In the genomic region with DNA sequence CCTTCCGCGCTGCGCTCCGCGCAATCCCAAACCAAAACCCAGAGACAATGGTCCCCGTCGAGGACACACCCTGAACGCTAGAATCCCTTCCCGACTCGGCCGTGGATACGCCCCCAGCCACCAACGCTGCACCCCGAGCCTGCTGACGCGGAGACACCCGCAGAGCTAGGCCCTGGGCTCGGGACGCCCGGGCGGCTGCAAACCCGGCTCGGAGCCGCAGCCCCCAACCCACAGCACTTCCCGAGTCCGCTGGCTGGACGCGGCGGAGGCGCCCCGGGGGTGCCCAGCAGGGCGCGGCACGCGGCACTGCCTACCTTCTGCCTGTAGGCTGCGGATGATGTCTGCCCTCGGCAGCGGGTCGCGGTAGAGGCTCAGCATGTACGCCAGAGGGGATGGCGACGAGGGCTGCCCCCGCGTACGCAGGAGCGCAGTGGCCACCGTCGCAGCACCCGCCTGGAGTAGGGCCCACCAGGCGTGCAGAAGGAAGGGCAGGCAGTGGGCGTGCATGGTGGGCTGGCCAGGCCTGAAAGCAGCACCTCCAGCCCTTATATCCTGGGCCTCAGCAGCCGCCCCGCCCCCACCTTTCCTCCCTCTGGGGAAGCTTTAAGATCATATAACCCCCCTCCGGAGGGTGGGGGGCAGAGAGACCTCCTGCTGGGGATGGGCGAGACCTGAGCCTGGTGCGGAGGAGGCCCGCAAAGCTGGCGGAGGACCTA, we compare ENCODE assay signal across 9 cellular contexts. TPM values are rescaled to one million over a fixed set of nuclear protein-coding genes. Genes with fewer than 3 reads are reported as not detected.
DNase-seq lines count a peak whose midpoint lies in the region; ATAC-seq and TF ChIP-seq lines count a peak whose summit lies in the region.
"Had no signal": no experiment of that assay in that cellular context is flagged by ENCODE, and none has a peak within 500 bp of the region (broad histone marks: within the 10 kb centered on the region; RNA-seq: fewer than 3 reads in every experiment).

Gene NODAL, minus strand, starts transcription at position 521 of the 716 bp plus-strand sequence. Its CDS starts 14 bp downstream, at position 507.

- H3K9me3 ChIP-seq in Caco-2 (no peaks in the 10 kb centered on the region), esophagus muscularis mucosa (no peaks in the 10 kb centered on the region), neural progenitor cell (ENCODE audit: low read depth) (no peaks in the 10 kb centered on the region)

- no peaks in the 10 kb centered on the region for H3K79me2 ChIP-seq in neural progenitor cell (ENCODE audit: low read depth)

- ATAC-seq in WTC11 (peak; percentile 5), GM18505 (IDR thresholded peaks at IDR 0.05; ENCODE audit: unreplicated experiment) (no peak), HG03378 (IDR thresholded peaks at IDR 0.05; ENCODE audit: unreplicated experiment) (no peak)

- H3K4me3 Mint-ChIP-seq in Caco-2 (ENCODE audit: unreplicated experiment) (peak within 1 kb of the TSS; percentile 12), WTC11 (peak within 1 kb of the TSS; percentile 77), neural progenitor cell (peak within 1 kb of the TSS; percentile 70)

- peaks cover 22% of the 10 kb centered on the region for H3K36me3 Mint-ChIP-seq in Caco-2 (ENCODE audit: insufficient read depth, unreplicated experiment)
- H3K36me3 Mint-ChIP-seq in WTC11: peaks cover 6% of the 10 kb centered on the region
- peaks cover 3% of the 10 kb centered on the region for H3K36me3 Mint-ChIP-seq in neural progenitor cell

- no peaks in the 10 kb centered on the region for H3K9me3 Mint-ChIP-seq in Caco-2 (ENCODE audit: unreplicated experiment)
- no peaks in the 10 kb centered on the region for H3K9me3 Mint-ChIP-seq in WTC11
- H3K9me3 Mint-ChIP-seq in neural progenitor cell: no peaks in the 10 kb centered on the region

- 2% methylated on average over 10 of the region's 59 CpGs for WGBS in esophagus muscularis mucosa

- no peak for TF ChIP-seq CTCF in Caco-2 (IDR thresholded peaks at IDR 0.05; ENCODE audit: insufficient read depth in 1 of 2, low read depth in 1 of 2, low read length in 1 of 2, severe bottlenecking in 1 of 2, unreplicated experiment in 1 of 2)
- TF ChIP-seq CTCF in WTC11 (IDR thresholded peaks at IDR 0.05): no peak
- TF ChIP-seq CTCF in esophagus muscularis mucosa (IDR thresholded peaks at IDR 0.05): no peak
- TF ChIP-seq CTCF in neural progenitor cell (IDR thresholded peaks at IDR 0.05): no peak

- H3K4me1 ChIP-seq in Caco-2 (peaks cover 48% of the 10 kb centered on the region), esophagus muscularis mucosa (peaks cover 21 to 34% (median 32%) of the 10 kb centered on the region in 4 donors), neural progenitor cell (peaks cover 12% of the 10 kb centered on the region)

- H3K27ac ChIP-seq in esophagus muscularis mucosa (replicated peaks in 1 of 4) (no peak within 1 kb of the TSS), neural progenitor cell (no peak within 1 kb of the TSS)

- peak within 1 kb of the TSS; percentile 68 for H3K4me2 ChIP-seq in neural progenitor cell

- H3K9ac ChIP-seq in neural progenitor cell: no peak within 1 kb of the TSS

- TF ChIP-seq POLR2A in esophagus muscularis mucosa (IDR thresholded peaks at IDR 0.05; ENCODE audit: low read depth) (no peak), GM18505 (IDR thresholded peaks at IDR 0.05; ENCODE audit: borderline replicate concordance, extremely low read depth, insufficient read depth, insufficient read length) (no peak)

- H4K20me1 ChIP-seq in neural progenitor cell (ENCODE audit: low read depth): peaks cover 38% of the 10 kb centered on the region

- H3K4me3 ChIP-seq in Caco-2 (ENCODE audit: low read depth, low read length) (no peak within 1 kb of the TSS), esophagus muscularis mucosa (peak within 1 kb of the TSS; percentile 36 to 46 (median 38)), neural progenitor cell (peak within 1 kb of the TSS; percentile 37)

- peak within 1 kb of the TSS; percentile 74 for H3K27ac Mint-ChIP-seq in Caco-2 (ENCODE audit: unreplicated experiment)
- H3K27ac Mint-ChIP-seq in WTC11: peak within 1 kb of the TSS; percentile 95
- no peak within 1 kb of the TSS for H3K27ac Mint-ChIP-seq in neural progenitor cell

- intact Hi-C loops in Caco-2 (cut with micrococcal nuclease; ENCODE audit: unreplicated experiment) (no loop called here), esophagus muscularis mucosa (cut with DNase I) (no loop called here)

- H3F3A ChIP-seq in neural progenitor cell (ENCODE audit: low read depth): peaks cover 16% of the 10 kb centered on the region

- peaks cover 34% of the 10 kb centered on the region for H3K4me1 Mint-ChIP-seq in Caco-2 (ENCODE audit: low read depth, unreplicated experiment)
- peaks cover 72% of the 10 kb centered on the region for H3K4me1 Mint-ChIP-seq in WTC11
- H3K4me1 Mint-ChIP-seq in neural progenitor cell: peaks cover 13% of the 10 kb centered on the region

- DNase-seq in Caco-2 (no peak), WTC11 (ENCODE audit: low spot score) (peak; percentile 59), esophagus muscularis mucosa (ENCODE audit: extremely low spot score) (no peak), neural progenitor cell (ENCODE audit: low spot score) (peak; percentile 44), GM19240 (ENCODE audit: insufficient read length, low spot score) (no peak)
- DNase-seq in stimulated activated CD4-positive, alpha-beta T cell treated with anti-CD3 and anti-CD28 coated beads, Interleukin-12 subunit alpha, Interleukin-12 subunit beta, amount 100 ng/mL, for 4 hours: no peak
- DNase-seq: NCI-H2029 treated with DMSO at 0.1 percent for 48 hours had no signal

- POLR2A ChIA-PET in Caco-2 (lab: Charles Lee) (interaction anchor here (0.5 to 1.4 kb wide), 3 partner anchors 36 to 74 kb away, joined by 3 to 9 read pairs (median 4); partner anchors contain the start of gene EIF4EBP2), WTC11 (lab: Charles Lee) (interaction anchor here (0.9 kb wide), 1 partner anchor 14 kb away, joined by 4 read pairs; no protein-coding TSS in a partner anchor)

- H3K36me3 ChIP-seq in Caco-2 (ENCODE audit: control insufficient read depth, insufficient read depth, low read length): no peaks in the 10 kb centered on the region
- H3K36me3 ChIP-seq in esophagus muscularis mucosa: no peaks in the 10 kb centered on the region
- H3K36me3 ChIP-seq in neural progenitor cell: no peaks in the 10 kb centered on the region

- H3K27me3 Mint-ChIP-seq in Caco-2 (ENCODE audit: insufficient read depth, unreplicated experiment) (no peaks in the 10 kb centered on the region), WTC11 (ENCODE audit: low read depth) (peaks cover 19% of the 10 kb centered on the region), neural progenitor cell (ENCODE audit: insufficient read depth, low read depth) (peaks cover 43% of the 10 kb centered on the region)

- no peak within 1 kb of the TSS for H2AFZ ChIP-seq in neural progenitor cell (replicated peaks)

- CTCF ChIA-PET in Caco-2 (lab: Charles Lee): interaction anchor here (0.6 to 2.4 kb wide), 4 partner anchors 10 to 77 kb away, joined by 3 to 17 read pairs (median 5); no protein-coding TSS in a partner anchor
- CTCF ChIA-PET in WTC11 (lab: Charles Lee): interaction anchor here (0.6 to 2.4 kb wide), 10 partner anchors 10 to 62 kb away, joined by 3 to 19 read pairs (median 4); no protein-coding TSS in a partner anchor

- H3K27me3 ChIP-seq in Caco-2 (replicated peaks; ENCODE audit: control insufficient read depth, insufficient read depth, low read length) (no peaks in the 10 kb centered on the region), esophagus muscularis mucosa (peaks cover 0 to 35% (median 14%) of the 10 kb centered on the region in 4 donors), neural progenitor cell (peaks cover 88% of the 10 kb centered on the region)

- no TSS peak for BruUV-seq in Caco-2 (replicated peaks; lab: Mats Ljungman, UMichigan)

- TF ChIP-seq EP300 in esophagus muscularis mucosa (IDR thresholded peaks at IDR 0.05): no peak

TF ChIP-seq in WTC11, 78 proteins besides CTCF, POLR2A, EP300 and RAD21 (continues in another document):
- TF ChIP-seq ZNF317 (CRISPR knock-in tag; IDR thresholded peaks at IDR 0.05; ENCODE audit: borderline replicate concordance, low read depth) (no peak), FOXP1 (CRISPR knock-in tag; IDR thresholded peaks at IDR 0.05; ENCODE audit: borderline replicate concordance) (peak; percentile 54; the same call in 1 of the 2 replicates), ZNF138 (CRISPR knock-in tag; conservative IDR thresholded peaks at IDR 0.05) (no peak), PRRX2 (CRISPR knock-in tag; IDR thresholded peaks at IDR 0.05) (no peak), NFE2L1 (CRISPR knock-in tag; IDR thresholded peaks at IDR 0.05) (no peak), NR3C1 (CRISPR knock-in tag; conservative IDR thresholded peaks at IDR 0.05; ENCODE audit: low read depth) (no peak), SOX15 (CRISPR knock-in tag; IDR thresholded peaks at IDR 0.05) (no peak), ZNF396 (CRISPR knock-in tag; IDR thresholded peaks at IDR 0.05; ENCODE audit: borderline replicate concordance) (no peak), CREB1 (CRISPR knock-in tag; IDR thresholded peaks at IDR 0.05) (no peak), JUN (CRISPR knock-in tag; IDR thresholded peaks at IDR 0.05) (no peak)
- TF ChIP-seq, protein P1, sequence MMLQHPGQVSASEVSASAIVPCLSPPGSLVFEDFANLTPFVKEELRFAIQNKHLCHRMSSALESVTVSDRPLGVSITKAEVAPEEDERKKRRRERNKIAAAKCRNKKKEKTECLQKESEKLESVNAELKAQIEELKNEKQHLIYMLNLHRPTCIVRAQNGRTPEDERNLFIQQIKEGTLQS (CRISPR knock-in tag; conservative IDR thresholded peaks at IDR 0.05): no peak
- TF ChIP-seq, protein P2, sequence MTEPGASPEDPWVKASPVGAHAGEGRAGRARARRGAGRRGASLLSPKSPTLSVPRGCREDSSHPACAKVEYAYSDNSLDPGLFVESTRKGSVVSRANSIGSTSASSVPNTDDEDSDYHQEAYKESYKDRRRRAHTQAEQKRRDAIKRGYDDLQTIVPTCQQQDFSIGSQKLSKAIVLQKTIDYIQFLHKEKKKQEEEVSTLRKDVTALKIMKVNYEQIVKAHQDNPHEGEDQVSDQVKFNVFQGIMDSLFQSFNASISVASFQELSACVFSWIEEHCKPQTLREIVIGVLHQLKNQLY (CRISPR knock-in tag; IDR thresholded peaks at IDR 0.05): no peak
- TF ChIP-seq, protein P3, sequence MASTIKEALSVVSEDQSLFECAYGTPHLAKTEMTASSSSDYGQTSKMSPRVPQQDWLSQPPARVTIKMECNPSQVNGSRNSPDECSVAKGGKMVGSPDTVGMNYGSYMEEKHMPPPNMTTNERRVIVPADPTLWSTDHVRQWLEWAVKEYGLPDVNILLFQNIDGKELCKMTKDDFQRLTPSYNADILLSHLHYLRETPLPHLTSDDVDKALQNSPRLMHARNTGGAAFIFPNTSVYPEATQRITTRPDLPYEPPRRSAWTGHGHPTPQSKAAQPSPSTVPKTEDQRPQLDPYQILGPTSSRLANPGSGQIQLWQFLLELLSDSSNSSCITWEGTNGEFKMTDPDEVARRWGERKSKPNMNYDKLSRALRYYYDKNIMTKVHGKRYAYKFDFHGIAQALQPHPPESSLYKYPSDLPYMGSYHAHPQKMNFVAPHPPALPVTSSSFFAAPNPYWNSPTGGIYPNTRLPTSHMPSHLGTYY (CRISPR knock-in tag; IDR thresholded peaks at IDR 0.05): no peak

RNA-seq across cellular contexts. Expression of gene NODAL, which starts in this region (rescaled TPM):
- total RNA-seq in Caco-2 (2022) (0.59 and 1.3 TPM in 2 replicates), WTC11 (2021) (41.1 to 57.0 TPM (median 41.5 TPM) in 3 replicates), esophagus muscularis mucosa (not detected), neural progenitor cell (ENCODE audit: low replicate concordance) (not detected in 2 replicates)

Comparison
In these comparisons a context has a peak if more than half of its experiments do, and no peak if none do; other contexts are left out.
1. RNA of gene NODAL (total RNA-seq): 41.1 to 57.0 TPM in WTC11; 0.59 to 1.3 TPM in Caco-2, not detected in esophagus muscularis mucosa and not detected in neural progenitor cell; every median in the first group is over 10 times any median in the second.
2. Peak in DNase-seq, H3K4me3 ChIP-seq and H3K4me2 ChIP-seq in neural progenitor cell; RNA of the gene not detected or under 1 TPM.
3. H3K4me3 Mint-ChIP-seq: peak in every context shown above with its lines; median percentile 77 in WTC11; 70 in neural progenitor cell; 12 in Caco-2.